Comparison of ENCODE assay signal across 35 cellular contexts in the genomic region with DNA sequence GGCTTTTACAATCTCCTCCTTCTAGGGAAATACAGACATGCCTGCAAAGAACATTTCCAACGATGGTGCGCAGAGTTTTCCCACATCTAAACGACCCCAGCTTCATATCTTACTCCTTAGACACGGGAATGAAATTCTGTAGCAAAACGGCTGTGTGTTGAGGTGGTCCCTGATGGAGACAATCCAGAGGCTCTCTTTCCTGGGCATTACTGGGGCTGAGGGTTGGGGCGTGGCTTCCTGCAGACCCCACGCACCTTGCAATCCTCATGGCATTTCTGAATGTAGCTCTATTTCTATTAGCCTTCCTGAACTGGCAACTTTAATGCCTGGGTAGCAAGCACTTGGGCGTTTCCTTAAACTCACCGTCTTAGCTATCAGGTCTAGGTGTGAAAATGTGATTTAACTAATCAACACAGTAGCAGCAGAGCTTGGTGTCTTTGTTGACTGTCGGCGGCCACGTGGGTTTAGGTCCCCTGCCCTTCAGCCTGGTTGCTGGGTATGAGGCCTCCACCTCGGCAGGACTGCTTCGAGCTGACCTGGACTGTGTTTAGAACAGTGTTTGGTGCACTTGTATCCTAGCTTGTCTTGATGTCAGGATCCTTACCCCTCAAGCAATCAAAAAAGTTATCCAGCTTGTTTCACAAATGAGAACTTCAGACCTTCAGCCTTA.
"Had no signal": no experiment of that assay in that cellular context is flagged by ENCODE, and none has a peak within 500 bp of the region (broad histone marks: within the 10 kb centered on the region; RNA-seq: fewer than 3 reads in every experiment).

No MANE protein-coding gene starts in this region.

- ATAC-seq: activated CD4-positive, CD25-positive, alpha-beta regulatory T cell treated with anti-CD3 and anti-CD28 coated beads, Interleukin-2, amount 50 U/mL, for 24 hours; activated CD8-positive, alpha-beta T cell treated with anti-CD3 and anti-CD28 coated beads for 36 hours; activated T-cell treated with anti-CD3 and anti-CD28 coated beads, Interleukin-2, amount 50 U/mL, for 4 hours; effector memory CD8-positive, alpha-beta T cell; T-cell had no signal

- H3K36me3 ChIP-seq: brain microvascular endothelial cell had no signal

- DNase-seq: activated B cell treated with CpG ODN at 0.5 μM for 24 hours; activated CD4-positive, alpha-beta T cell treated with anti-CD3 and anti-CD28 coated beads for 48 hours; activated CD4-positive, alpha-beta T cell treated with anti-CD3 and anti-CD28 coated beads, Interleukin-2, amount 50 U/mL, for 1 hour; activated CD4-positive, alpha-beta T cell treated with anti-CD3 and anti-CD28 coated beads, Interleukin-2, amount 50 U/mL, for 48 hours; activated CD8-positive, alpha-beta memory T cell treated with anti-CD3 and anti-CD28 coated beads for 24 hours; activated CD8-positive, alpha-beta T cell treated with anti-CD3 and anti-CD28 coated beads for 36 hours; activated effector memory CD4-positive, alpha-beta T cell treated with Interleukin-2 at 50 U/mL for 16 hours; activated gamma-delta T cell treated with Interleukin-2 at 50 U/mL for 16 hours; activated naive CD4-positive, alpha-beta T cell treated with anti-CD3 and anti-CD28 coated beads, Interleukin-2, amount 50 U/mL, for 16 hours; activated naive CD4-positive, alpha-beta T cell treated with Interleukin-2 at 50 U/mL for 16 hours; activated T-cell treated with anti-CD3 and anti-CD28 coated beads, Interleukin-2, amount 50 U/mL, for 4 hours; amniotic stem cell; anterior cingulate cortex; brain microvascular endothelial cell; caudate nucleus; cortex of kidney; dermis blood vessel endothelial cell; effector CD4-positive, alpha-beta T cell; effector memory CD8-positive, alpha-beta T cell; foreskin fibroblast; SW 1271; T-cell; T1000; WERI-Rb-1 had no signal

- H3K27ac ChIP-seq: brain microvascular endothelial cell, epithelial cell of prostate, WERI-Rb-1 had no signal

- FAIRE-seq: astrocyte, colon, endometrium, endothelial cell of umbilical vein, frontal cortex had no signal

- H3K4me3 Mint-ChIP-seq: activated B cell treated with CpG ODN at 0.5 μM for 24 hours; activated CD8-positive, alpha-beta T cell treated with anti-CD3 and anti-CD28 coated beads for 36 hours; activated naive CD8-positive, alpha-beta T cell; activated T-cell treated with anti-CD3 and anti-CD28 coated beads, Interleukin-2, amount 50 U/mL, for 4 hours; activated T-helper 17 cell treated with anti-CD3 and anti-CD28 coated beads, Interleukin-2, amount 50 U/mL, for 72 hours; effector memory CD8-positive, alpha-beta T cell; T-cell; T-helper 1 cell treated with Interleukin-12 subunit alpha and Interleukin-12 subunit beta and Interleukin-4 antibody, amounts not matched to agents 30 μg/mL and 1 μg/mL, for 36 hours; T-helper 2 cell treated with Interferon-gamma antibody and Interleukin-4, amounts not matched to agents 5 μg/mL and 100 μg/mL, for 36 hours had no signal

- H3K27me3 Mint-ChIP-seq: activated B cell treated with CpG ODN at 0.5 μM for 24 hours; activated CD8-positive, alpha-beta T cell treated with anti-CD3 and anti-CD28 coated beads for 36 hours; activated T-helper 17 cell treated with anti-CD3 and anti-CD28 coated beads, Interleukin-2, amount 50 U/mL, for 72 hours; effector memory CD8-positive, alpha-beta T cell had no signal

- H3K9me3 Mint-ChIP-seq: activated B cell treated with CpG ODN at 0.5 μM for 24 hours; activated CD8-positive, alpha-beta T cell treated with anti-CD3 and anti-CD28 coated beads for 36 hours; activated T-cell treated with anti-CD3 and anti-CD28 coated beads, Interleukin-2, amount 50 U/mL, for 4 hours; activated T-helper 17 cell treated with anti-CD3 and anti-CD28 coated beads, Interleukin-2, amount 50 U/mL, for 72 hours; effector memory CD8-positive, alpha-beta T cell; T-cell; T-helper 1 cell treated with Interleukin-12 subunit alpha and Interleukin-12 subunit beta and Interleukin-4 antibody, amounts not matched to agents 30 μg/mL and 1 μg/mL, for 36 hours; T-helper 2 cell treated with Interferon-gamma antibody and Interleukin-4, amounts not matched to agents 5 μg/mL and 100 μg/mL, for 36 hours had no signal

- H3K36me3 Mint-ChIP-seq: activated naive CD8-positive, alpha-beta T cell; T-cell had no signal

- H3K4me1 Mint-ChIP-seq: activated B cell treated with CpG ODN at 0.5 μM for 24 hours; activated T-helper 17 cell treated with anti-CD3 and anti-CD28 coated beads, Interleukin-2, amount 50 U/mL, for 72 hours; T-cell had no signal

- H3K27me3 ChIP-seq: brain microvascular endothelial cell had no signal

- H3K27ac Mint-ChIP-seq: activated B cell treated with CpG ODN at 0.5 μM for 24 hours; activated CD8-positive, alpha-beta T cell treated with anti-CD3 and anti-CD28 coated beads for 36 hours; activated naive CD8-positive, alpha-beta T cell; activated T-helper 17 cell treated with anti-CD3 and anti-CD28 coated beads, Interleukin-2, amount 50 U/mL, for 72 hours; effector memory CD8-positive, alpha-beta T cell; T-cell; T-helper 1 cell treated with Interleukin-12 subunit alpha and Interleukin-12 subunit beta and Interleukin-4 antibody, amounts not matched to agents 30 μg/mL and 1 μg/mL, for 36 hours; T-helper 2 cell treated with Interferon-gamma antibody and Interleukin-4, amounts not matched to agents 5 μg/mL and 100 μg/mL, for 36 hours had no signal
